In the genomic region with DNA sequence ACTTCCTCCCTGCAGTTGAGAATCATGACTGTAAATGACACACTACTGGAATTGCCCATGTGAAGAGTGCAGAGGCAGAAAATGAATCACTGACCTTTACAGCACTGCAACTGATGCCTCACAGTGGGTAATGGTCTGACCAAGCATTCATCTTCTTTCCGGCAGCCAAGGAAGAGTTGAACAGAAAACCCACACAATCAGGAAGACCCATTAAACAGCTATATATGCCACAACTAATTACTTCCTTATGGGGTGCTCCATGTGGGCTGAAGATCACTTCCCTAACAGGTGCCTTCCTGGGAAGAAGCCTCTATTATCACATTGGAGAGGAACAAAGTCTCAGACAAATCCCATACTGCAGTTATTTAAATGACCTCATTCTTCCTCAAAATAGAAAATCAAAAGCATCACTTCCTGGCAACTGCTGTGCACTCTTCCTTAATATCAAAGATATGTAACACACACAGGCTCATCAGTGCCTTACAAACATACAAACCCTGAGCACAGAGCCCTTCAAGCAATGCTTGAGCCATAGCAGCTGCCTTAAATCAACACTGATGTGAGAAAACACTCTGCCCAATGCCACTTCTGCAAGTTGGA, we compare ENCODE assay signal across 8 cellular contexts.
A peak's percentile ranks its signal among the peaks of the same experiment; 100 is the strongest.
DNase-seq lines count a peak whose midpoint lies in the region; ATAC-seq and TF ChIP-seq lines count a peak whose summit lies in the region.

No MANE protein-coding gene starts in this region.

- no peak overlapping the region for H3K4me3 ChIP-seq in NB4 (ENCODE audit: low read depth, low read length)

- peak; percentile 29 for DNase-seq in GM10266 (ENCODE audit: extremely low spot score)
- DNase-seq in NB4 (ENCODE audit: low read depth): peak; percentile 67
- DNase-seq in fibroblast of gingiva (ENCODE audit: low read depth): peak; percentile 67
- no peak for DNase-seq in NCI-H748 (lab: John Stamatoyannopoulos, UW; ENCODE audit: unreplicated experiment)
- no peak for DNase-seq in GM19238 (ENCODE audit: insufficient read length, low spot score)
- no peak for DNase-seq in NCI-H748 treated with DMSO at 0.1 percent for 48 hours (lab: John Stamatoyannopoulos, UW)

- peak; percentile 53 for ATAC-seq in GM21723 (IDR thresholded peaks at IDR 0.05; ENCODE audit: unreplicated experiment)
- ATAC-seq in GM18867 (IDR thresholded peaks at IDR 0.05; ENCODE audit: unreplicated experiment): no peak

- no peak for TF ChIP-seq POLR2A in NB4 (IDR thresholded peaks at IDR 0.05; ENCODE audit: extremely low read depth, insufficient read length)

- no peak for TF ChIP-seq CTCF in GM10266 (IDR thresholded peaks at IDR 0.05; ENCODE audit: control insufficient read depth, insufficient read depth, low read depth, missing control alignments)
- TF ChIP-seq CTCF in NB4 (IDR thresholded peaks at IDR 0.05; ENCODE audit: low read depth, low read length): no peak

Comparison
In these comparisons a context has a peak if more than half of its experiments do, and no peak if none do; other contexts are left out.
1. DNase-seq: peak in GM10266 (single experiment), NB4 (single experiment) and fibroblast of gingiva (single experiment); none in NCI-H748 (single experiment), GM19238 (single experiment) and NCI-H748 treated with DMSO at 0.1 percent for 48 hours (single experiment).